Comparison of ENCODE assay signal across 9 cellular contexts in genomic region chrX:1661048-1661921, GRCh38. TPM values are rescaled to one million over a fixed set of nuclear protein-coding genes. Genes with fewer than 3 reads are reported as not detected.
DNase-seq lines count a peak whose midpoint lies in the region; ATAC-seq and TF ChIP-seq lines count a peak whose summit lies in the region.
"Had no signal": no experiment of that assay in that cellular context is flagged by ENCODE, and none has a peak within 500 bp of the region (broad histone marks: within the 10 kb centered on the region; RNA-seq: fewer than 3 reads in every experiment).

No MANE protein-coding gene starts in this region.

- H3K36me3 ChIP-seq in right lobe of liver = no peaks in the 10 kb centered on the region
- H3K36me3 ChIP-seq: cardiac muscle cell had no signal

- 60% methylated on average over 9 of the region's 16 CpGs for WGBS in right lobe of liver (ENCODE audit: insufficient coverage, low coverage, low lambda C conversion rate, missing lambda C conversion rate)

- no peaks in the 10 kb centered on the region for H3K4me1 ChIP-seq in right lobe of liver

- H3K4me1 Mint-ChIP-seq in CD14-positive monocyte = peaks cover 29% of the 10 kb centered on the region
- peaks cover 41% of the 10 kb centered on the region for H3K4me1 Mint-ChIP-seq in activated T-cell treated with anti-CD3 and anti-CD28 coated beads, Interleukin-2, amount 50 U/mL, for 72 hours (ENCODE audit: low read depth)
- H3K4me1 Mint-ChIP-seq in stimulated activated effector memory CD8-positive, alpha-beta T cell treated with anti-CD3 and anti-CD28 coated beads, Interleukin-12 subunit alpha, Interleukin-12 subunit beta, amount 100 ng/mL, for 72 hours = peaks cover 51% of the 10 kb centered on the region

- peak; percentile 94 for DNase-seq in CD14-positive monocyte (ENCODE audit: low spot score)
- peak; percentile 3 for DNase-seq in NCI-H1436 treated with DMSO at 0.1 percent for 48 hours (lab: John Stamatoyannopoulos, UW)
- DNase-seq in activated T-cell treated with anti-CD3 and anti-CD28 coated beads, Interleukin-2, amount 50 U/mL, for 72 hours = peak; percentile 81 to 88
- peak; percentile 30 to 66 (median 64) for DNase-seq in right lobe of liver
- DNase-seq in stimulated activated effector memory CD8-positive, alpha-beta T cell treated with anti-CD3 and anti-CD28 coated beads, Interleukin-12 subunit alpha, Interleukin-12 subunit beta, amount 100 ng/mL, for 72 hours (ENCODE audit: low spot score in 2 of 2) = peak; percentile 79 to 96
- no peak for DNase-seq in NCI-H187 treated with DMSO at 0.1 percent for 48 hours (lab: John Stamatoyannopoulos, UW)

- H3K4me3 Mint-ChIP-seq in CD14-positive monocyte = peak overlapping the region; percentile 84 to 91
- H3K4me3 Mint-ChIP-seq in activated T-cell treated with anti-CD3 and anti-CD28 coated beads, Interleukin-2, amount 50 U/mL, for 72 hours = peak overlapping the region; percentile 75 to 76
- H3K4me3 Mint-ChIP-seq in stimulated activated effector memory CD8-positive, alpha-beta T cell treated with anti-CD3 and anti-CD28 coated beads, Interleukin-12 subunit alpha, Interleukin-12 subunit beta, amount 100 ng/mL, for 72 hours = peak overlapping the region; percentile 70

- no peak for TF ChIP-seq POLR2A in right lobe of liver (IDR thresholded peaks at IDR 0.05)

- no peak for TF ChIP-seq CTCF in CD14-positive monocyte (IDR thresholded peaks at IDR 0.05)
- no peak for TF ChIP-seq CTCF in right lobe of liver (IDR thresholded peaks at IDR 0.05)

- no peaks in the 10 kb centered on the region for H3K27me3 ChIP-seq in right lobe of liver
- H3K27me3 ChIP-seq: cardiac muscle cell had no signal

- H3K27ac Mint-ChIP-seq in CD14-positive monocyte = peak overlapping the region in 6 of 7 donors; percentile 73 to 96 (median 87)
- peak overlapping the region; percentile 44 for H3K27ac Mint-ChIP-seq in activated T-cell treated with anti-CD3 and anti-CD28 coated beads, Interleukin-2, amount 50 U/mL, for 72 hours
- peak overlapping the region; percentile 88 for H3K27ac Mint-ChIP-seq in stimulated activated effector memory CD8-positive, alpha-beta T cell treated with anti-CD3 and anti-CD28 coated beads, Interleukin-12 subunit alpha, Interleukin-12 subunit beta, amount 100 ng/mL, for 72 hours

- peaks cover 0 to 3% (median 0%) of the 10 kb centered on the region in 7 donors for H3K9me3 Mint-ChIP-seq in CD14-positive monocyte
- H3K9me3 Mint-ChIP-seq in activated T-cell treated with anti-CD3 and anti-CD28 coated beads, Interleukin-2, amount 50 U/mL, for 72 hours = no peaks in the 10 kb centered on the region
- H3K9me3 Mint-ChIP-seq in stimulated activated effector memory CD8-positive, alpha-beta T cell treated with anti-CD3 and anti-CD28 coated beads, Interleukin-12 subunit alpha, Interleukin-12 subunit beta, amount 100 ng/mL, for 72 hours = no peaks in the 10 kb centered on the region

- H3K36me3 Mint-ChIP-seq in CD14-positive monocyte = peaks cover 8 to 9% of the 10 kb centered on the region in 2 donors
- H3K36me3 Mint-ChIP-seq in activated T-cell treated with anti-CD3 and anti-CD28 coated beads, Interleukin-2, amount 50 U/mL, for 72 hours (ENCODE audit: insufficient read depth in 2 of 2) = peaks cover 14 to 15% of the 10 kb centered on the region in 2 donors
- H3K36me3 Mint-ChIP-seq in stimulated activated effector memory CD8-positive, alpha-beta T cell treated with anti-CD3 and anti-CD28 coated beads, Interleukin-12 subunit alpha, Interleukin-12 subunit beta, amount 100 ng/mL, for 72 hours = peaks cover 58% of the 10 kb centered on the region

- ATAC-seq in GM19468 (IDR thresholded peaks at IDR 0.05; ENCODE audit: extremely low read depth, unreplicated experiment) (peak; percentile 81), right lobe of liver (peak; percentile 59 to 84 (median 75)), HG03520 (IDR thresholded peaks at IDR 0.05; ENCODE audit: unreplicated experiment) (no peak)
- peak; percentile 85 to 89 for ATAC-seq in activated T-cell treated with anti-CD3 and anti-CD28 coated beads, Interleukin-2, amount 50 U/mL, for 72 hours (replicated peaks in 1 of 2)
- ATAC-seq in stimulated activated effector memory CD8-positive, alpha-beta T cell treated with anti-CD3 and anti-CD28 coated beads, Interleukin-12 subunit alpha, Interleukin-12 subunit beta, amount 100 ng/mL, for 72 hours = peak; percentile 94

- no peaks in the 10 kb centered on the region for H3K9me3 ChIP-seq in right lobe of liver

- no peak overlapping the region for H3K4me3 ChIP-seq in right lobe of liver
- H3K4me3 ChIP-seq: cardiac muscle cell had no signal

- H3K27ac ChIP-seq in right lobe of liver = no peak overlapping the region
- H3K27ac ChIP-seq: cardiac muscle cell had no signal

- peaks cover 0 to 2% (median 0%) of the 10 kb centered on the region in 3 donors for H3K27me3 Mint-ChIP-seq in CD14-positive monocyte (ENCODE audit: low read depth in 3 of 3)
- H3K27me3 Mint-ChIP-seq in activated T-cell treated with anti-CD3 and anti-CD28 coated beads, Interleukin-2, amount 50 U/mL, for 72 hours (ENCODE audit: low read depth) = no peaks in the 10 kb centered on the region

- intact Hi-C loops in CD14-positive monocyte (cut with micrococcal nuclease) = no loop called here
- intact Hi-C loops in right lobe of liver (cut with DNase I) = no loop called here

RNA-seq across cellular contexts. Expression of gene ASMT, which starts 46.4 kb away (rescaled TPM):
- polyA plus RNA-seq in CD14-positive monocyte = not detected
- total RNA-seq in activated T-cell treated with anti-CD3 and anti-CD28 coated beads, Interleukin-2, amount 50 U/mL, for 72 hours = under 1 TPM; 0.21 to 0.70 TPM
- total RNA-seq in right lobe of liver = under 1 TPM in 1 of 6 experiments, not detected in 5; 0.13 TPM
- total RNA-seq: cardiac muscle cell had no signal
- polyA plus RNA-seq: cardiac muscle cell had no signal
